Comparison of ENCODE assay signal across 22 cellular contexts in the genomic region with DNA sequence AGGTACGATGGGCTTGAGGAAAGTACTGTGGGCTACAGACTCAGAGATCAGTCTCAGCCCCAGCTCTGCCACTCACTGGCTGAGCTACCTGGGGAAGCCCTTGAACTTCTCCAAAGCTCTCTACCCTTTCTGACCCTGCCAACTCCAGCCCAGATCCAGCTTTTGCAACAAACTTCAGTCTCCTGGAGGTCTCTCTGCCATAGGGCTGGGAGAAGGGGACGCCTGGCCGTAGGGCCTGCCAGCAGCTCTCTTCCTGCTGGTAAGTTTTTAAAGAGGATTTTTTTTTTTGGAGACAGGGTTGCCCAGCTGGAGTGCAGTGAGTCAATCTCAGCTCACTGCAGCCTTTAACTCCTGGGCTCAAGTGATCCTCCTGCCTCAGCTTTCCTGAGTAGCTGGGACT.
"Had no signal": no experiment of that assay in that cellular context is flagged by ENCODE, and none has a peak within 500 bp of the region (broad histone marks: within the 10 kb centered on the region; RNA-seq: fewer than 3 reads in every experiment).

No MANE protein-coding gene starts in this region.

- H3K27me3 ChIP-seq: brain microvascular endothelial cell, cardiac muscle cell had no signal

- H3K27ac Mint-ChIP-seq: activated CD8-positive, alpha-beta memory T cell treated with anti-CD3 and anti-CD28 coated beads, Interleukin-2, amount 10 ng/mL, durations not matched to agents 7 days and 5 days; activated naive CD4-positive, alpha-beta T cell treated with anti-CD3 and anti-CD28 coated beads for 36 hours; activated naive CD8-positive, alpha-beta T cell; activated T-cell treated with anti-CD3 and anti-CD28 coated beads, Interleukin-2, amount 50 U/mL, for 24 hours; T-cell had no signal

- H3K27ac ChIP-seq: brain microvascular endothelial cell, cardiac muscle cell, KMS-11, SK-N-MC had no signal

- H3K36me3 ChIP-seq: cardiac muscle cell had no signal

- ATAC-seq: activated CD8-positive, alpha-beta memory T cell treated with anti-CD3 and anti-CD28 coated beads, Interleukin-2, amount 10 ng/mL, durations not matched to agents 7 days and 5 days; Right ventricle myocardium inferior; T-cell had no signal

- H3K4me3 ChIP-seq: cardiac muscle cell, SK-N-MC had no signal

- H3K9me3 Mint-ChIP-seq: activated naive CD4-positive, alpha-beta T cell treated with anti-CD3 and anti-CD28 coated beads for 36 hours; activated T-cell treated with anti-CD3 and anti-CD28 coated beads, Interleukin-2, amount 50 U/mL, for 24 hours; T-cell had no signal

- H3K27me3 Mint-ChIP-seq: activated CD8-positive, alpha-beta memory T cell treated with anti-CD3 and anti-CD28 coated beads, Interleukin-2, amount 10 ng/mL, durations not matched to agents 7 days and 5 days; activated naive CD8-positive, alpha-beta T cell; activated T-cell treated with anti-CD3 and anti-CD28 coated beads, Interleukin-2, amount 50 U/mL, for 24 hours; T-cell had no signal

- H3K9ac ChIP-seq: KMS-11 had no signal

- H3K4me3 Mint-ChIP-seq: activated CD8-positive, alpha-beta memory T cell treated with anti-CD3 and anti-CD28 coated beads, Interleukin-2, amount 10 ng/mL, durations not matched to agents 7 days and 5 days; activated naive CD4-positive, alpha-beta T cell treated with anti-CD3 and anti-CD28 coated beads for 36 hours; activated naive CD8-positive, alpha-beta T cell; activated T-cell treated with anti-CD3 and anti-CD28 coated beads, Interleukin-2, amount 50 U/mL, for 24 hours; T-cell had no signal

- DNase-seq: activated CD4-positive, alpha-beta T cell treated with anti-CD3 and anti-CD28 coated beads for 48 hours; activated CD4-positive, alpha-beta T cell treated with anti-CD3 and anti-CD28 coated beads, Interleukin-2, amount 50 U/mL, for 4 hours; activated CD4-positive, CD25-positive, alpha-beta regulatory T cell treated with anti-CD3 and anti-CD28 coated beads, Interleukin-2, amount 50 U/mL, for 72 hours; activated CD8-positive, alpha-beta memory T cell treated with anti-CD3 and anti-CD28 coated beads, Interleukin-2, amount 10 ng/mL, durations not matched to agents 7 days and 5 days; activated gamma-delta T cell; activated naive CD4-positive, alpha-beta T cell treated with anti-CD3 and anti-CD28 coated beads for 36 hours; activated T-cell treated with anti-CD3 and anti-CD28 coated beads, Interleukin-2, amount 50 U/mL, for 24 hours; brain microvascular endothelial cell; NCI-H1092; NCI-H1417; NCI-H2029; NCI-H2107; NCI-H2171 treated with DMSO at 0.1 percent for 48 hours; NCI-H226; NCI-H526; NCI-H82; T-cell had no signal
